7 cellular contexts compared by ENCODE assay signal in genomic region chrY:15072084-15072483, GRCh38.
"Had no signal": no experiment of that assay in that cellular context is flagged by ENCODE, and none has a peak within 500 bp of the region (broad histone marks: within the 10 kb centered on the region; RNA-seq: fewer than 3 reads in every experiment).

No MANE protein-coding gene starts in this region.

- H3K4me3 ChIP-seq: K562 had no signal

- FAIRE-seq: HTR-8/SVneo, K562 had no signal

- H3K9ac ChIP-seq: KMS-11 had no signal

- H3K27ac ChIP-seq: HL-60, KMS-11 had no signal

- H3K4me2 ChIP-seq: KMS-11 had no signal

- DNase-seq: IMR-90, KBM-7, KG1 had no signal

- ATAC-seq: K562 had no signal
